ENCODE assay signal across 9 cellular contexts in genomic region chr11:72352859-72353551, GRCh38.
DNase-seq lines count a peak whose midpoint lies in the region; ATAC-seq, FAIRE-seq and TF ChIP-seq lines count a peak whose summit lies in the region.
"Had no signal": no experiment of that assay in that cellular context is flagged by ENCODE, and none has a peak within 500 bp of the region (broad histone marks: within the 10 kb centered on the region; RNA-seq: fewer than 3 reads in every experiment).

No MANE protein-coding gene starts in this region.

- H3K4me2 ChIP-seq in GM23338: no peak overlapping the region

- peaks cover 5% of the 10 kb centered on the region for H3K4me1 Mint-ChIP-seq in GM23338
- H3K4me1 Mint-ChIP-seq in CD8-positive, alpha-beta memory T cell: no peaks in the 10 kb centered on the region

- no peaks in the 10 kb centered on the region for H3K9me2 ChIP-seq in GM23338 (ENCODE audit: insufficient read depth)

- no peaks in the 10 kb centered on the region for H3F3A ChIP-seq in GM23338 (replicated peaks; ENCODE audit: low read depth)

- H3K27me3 Mint-ChIP-seq in GM23338 (ENCODE audit: insufficient read depth, low read depth, poor library complexity): no peaks in the 10 kb centered on the region
- H3K27me3 Mint-ChIP-seq in CD8-positive, alpha-beta memory T cell: no peaks in the 10 kb centered on the region

- 69 to 91% (median 79%) methylated on average over 6 of the region's 6 CpGs for WGBS in small intestine, 3 donors

- no peaks in the 10 kb centered on the region for H3K9me3 ChIP-seq in small intestine (ENCODE audit: control insufficient read depth, low read depth)
- H3K9me3 ChIP-seq in CD8-positive, alpha-beta memory T cell (ENCODE audit: low read length): no peaks in the 10 kb centered on the region
- H3K9me3 ChIP-seq: neutrophil had no signal

- H3K4me3 Mint-ChIP-seq in GM23338: no peak overlapping the region
- no peak overlapping the region for H3K4me3 Mint-ChIP-seq in CD8-positive, alpha-beta memory T cell

- DNase-seq in activated T-cell treated with anti-CD3 and anti-CD28 coated beads for 48 hours (ENCODE audit: low read depth) (peak; percentile 11), activated T-cell treated with anti-CD3 and anti-CD28 coated beads for 4 hours (no peak), GM23338 (ENCODE audit: low spot score) (peak; percentile 61), NCI-H524 (lab: John Stamatoyannopoulos, UW) (peak; percentile 74 to 92), fibroblast of the conjunctiva (ENCODE audit: low read depth) (peak; percentile 83), small intestine (no peak)
- no peak for DNase-seq in activated effector memory CD4-positive, alpha-beta T cell treated with anti-CD3 and anti-CD28 coated beads, Interleukin-2, amount 50 U/mL, for 16 hours
- no peak for DNase-seq in CD8-positive, alpha-beta memory T cell

- POLR2A ChIA-PET in CD8-positive, alpha-beta memory T cell (lab: Charles Lee): no interaction called here

- H2AFZ ChIP-seq in GM23338: no peak overlapping the region

- CTCF ChIA-PET in CD8-positive, alpha-beta memory T cell (lab: Charles Lee): interaction anchor here (1.0 kb wide), 1 partner anchor 81 kb away, joined by 3 read pairs; the partner anchor contains the start of gene CLPB

- no peak overlapping the region for H3K4me3 ChIP-seq in GM23338
- H3K4me3 ChIP-seq in small intestine (ENCODE audit: low read depth in 1 of 2, low read length in 2 of 2): no peak overlapping the region
- H3K4me3 ChIP-seq in CD8-positive, alpha-beta memory T cell (ENCODE audit: low read length): no peak overlapping the region

- no peak for FAIRE-seq in small intestine (lab: Jason Lieb, UNC)

- H4K20me1 ChIP-seq in GM23338 (replicated peaks; ENCODE audit: insufficient read depth): no peaks in the 10 kb centered on the region

- no peaks in the 10 kb centered on the region for H3K79me2 ChIP-seq in GM23338 (replicated peaks; ENCODE audit: insufficient read depth)

- no peaks in the 10 kb centered on the region for H3K4me1 ChIP-seq in GM23338 (ENCODE audit: insufficient read depth)
- H3K4me1 ChIP-seq in small intestine (ENCODE audit: control insufficient read depth in 2 of 2, insufficient read depth in 1 of 2, low read depth in 1 of 2, low read length in 1 of 2): no peaks in the 10 kb centered on the region
- H3K4me1 ChIP-seq in CD8-positive, alpha-beta memory T cell (ENCODE audit: insufficient read depth, low read length): no peaks in the 10 kb centered on the region

- no peak overlapping the region for H3K27ac ChIP-seq in GM23338 (ENCODE audit: low read depth)
- H3K27ac ChIP-seq in small intestine (ENCODE audit: low read depth in 1 of 2, low read length in 1 of 2): no peak overlapping the region
- H3K27ac ChIP-seq in CD8-positive, alpha-beta memory T cell (ENCODE audit: low read depth, low read length): no peak overlapping the region
- H3K27ac ChIP-seq: neutrophil had no signal

- H3K27me3 ChIP-seq in GM23338 (ENCODE audit: insufficient read depth) (no peaks in the 10 kb centered on the region), small intestine (ENCODE audit: control insufficient read depth in 2 of 2, insufficient read depth in 2 of 2, low read length in 2 of 2) (no peaks in the 10 kb centered on the region)
- H3K27me3 ChIP-seq in CD8-positive, alpha-beta memory T cell (ENCODE audit: insufficient read depth, low read length, poor library complexity, severe bottlenecking): no peaks in the 10 kb centered on the region
- H3K27me3 ChIP-seq: neutrophil had no signal

- H3K36me3 ChIP-seq in GM23338 (ENCODE audit: insufficient read depth): no peaks in the 10 kb centered on the region
- no peaks in the 10 kb centered on the region for H3K36me3 ChIP-seq in small intestine (ENCODE audit: control insufficient read depth in 2 of 2, insufficient read depth in 2 of 2, low read length in 2 of 2)
- H3K36me3 ChIP-seq in CD8-positive, alpha-beta memory T cell (ENCODE audit: insufficient read depth, low read length): no peaks in the 10 kb centered on the region

- ATAC-seq in GM23338: peak; percentile 87

- no peak overlapping the region for H3K27ac Mint-ChIP-seq in GM23338
- no peak overlapping the region for H3K27ac Mint-ChIP-seq in CD8-positive, alpha-beta memory T cell

- no peaks in the 10 kb centered on the region for H3K9me3 Mint-ChIP-seq in GM23338
- H3K9me3 Mint-ChIP-seq in CD8-positive, alpha-beta memory T cell: no peaks in the 10 kb centered on the region

- no peaks in the 10 kb centered on the region for H3K36me3 Mint-ChIP-seq in GM23338 (ENCODE audit: low read depth)
- H3K36me3 Mint-ChIP-seq in CD8-positive, alpha-beta memory T cell: peaks cover 0 to 22% (median 12%) of the 10 kb centered on the region in 3 donors

- peak; percentile 28 to 60 for TF ChIP-seq CTCF in GM23338 (conservative IDR thresholded peaks at IDR 0.05; ENCODE audit: low read depth in 2 of 2)

TF ChIP-seq in GM23338, 12 proteins besides CTCF, POLR2A, EP300 and RAD21 (continues in another document):
- TF ChIP-seq JUNB (IDR thresholded peaks at IDR 0.05; ENCODE audit: unreplicated experiment) (no peak), EZH2phosphoT487 (IDR thresholded peaks at IDR 0.05; ENCODE audit: unreplicated experiment) (no peak), REST (IDR thresholded peaks at IDR 0.05; ENCODE audit: unreplicated experiment) (no peak), EZH2 (IDR thresholded peaks at IDR 0.05; ENCODE audit: low read depth, unreplicated experiment) (no peak), ZNF331 (CRISPR knock-in tag; IDR thresholded peaks at IDR 0.05; ENCODE audit: low read depth) (no peak), NANOG (IDR thresholded peaks at IDR 0.05; ENCODE audit: borderline replicate concordance) (no peak), POLR2AphosphoS5 (IDR thresholded peaks at IDR 0.05; ENCODE audit: low read depth) (no peak), ETS1 (IDR thresholded peaks at IDR 0.05) (no peak), ZNF114 (CRISPR knock-in tag; IDR thresholded peaks at IDR 0.05) (no peak), STAT1 (IDR thresholded peaks at IDR 0.05; ENCODE audit: unreplicated experiment) (no peak), CREB1 (CRISPR knock-in tag; IDR thresholded peaks at IDR 0.05; ENCODE audit: low read depth) (no peak)

Comparison
In these comparisons a context has a peak if more than half of its experiments do, and no peak if none do; other contexts are left out.
1. DNase-seq: peak in activated T-cell treated with anti-CD3 and anti-CD28 coated beads for 48 hours (single experiment), GM23338 (single experiment), NCI-H524 (2 of 2) and fibroblast of the conjunctiva (single experiment); none in activated T-cell treated with anti-CD3 and anti-CD28 coated beads for 4 hours (single experiment), activated effector memory CD4-positive, alpha-beta T cell treated with anti-CD3 and anti-CD28 coated beads, Interleukin-2, amount 50 U/mL, for 16 hours (single experiment), small intestine (single experiment) and CD8-positive, alpha-beta memory T cell (0 of 5).